Comparison of ENCODE assay signal across 1 cellular context in genomic region chr17:72502940-72503341, GRCh38.
TF ChIP-seq lines count a peak whose summit lies in the region.

No MANE protein-coding gene starts in this region.

TF ChIP-seq in HepG2, 621 proteins besides CTCF, POLR2A, EP300 and RAD21 (continued from another document and continues in another):
- TF ChIP-seq IKZF5 (CRISPR knock-in tag; IDR thresholded peaks at IDR 0.05) (0 out of 2 replicates have a peak, but pooled peaks have one; percentile 5), ZBTB39 (CRISPR knock-in tag; IDR thresholded peaks at IDR 0.05) (0 out of 2 replicates have a peak, but pooled peaks have one; percentile 56), ZKSCAN1 (IDR thresholded peaks at IDR 0.05; ENCODE audit: low read length) (no peak), ZBTB34 (CRISPR knock-in tag; IDR thresholded peaks at IDR 0.05) (0 out of 2 replicates have a peak, but pooled peaks have one; percentile 61), ZNF674 (CRISPR knock-in tag; IDR thresholded peaks at IDR 0.05; ENCODE audit: low read depth) (no peak), KLF11 (CRISPR knock-in tag; IDR thresholded peaks at IDR 0.05) (no peak), DNMT3B (CRISPR knock-in tag; conservative IDR thresholded peaks at IDR 0.05) (0 out of 2 replicates have a peak, but pooled peaks have one; percentile 52), RBFOX2 (IDR thresholded peaks at IDR 0.05; ENCODE audit: low read depth, low read length) (0 out of 2 replicates have a peak, but pooled peaks have one; percentile 4), ZNF607 (CRISPR knock-in tag; IDR thresholded peaks at IDR 0.05; ENCODE audit: borderline replicate concordance) (no peak), ZBTB33 (CRISPR knock-in tag; IDR thresholded peaks at IDR 0.05) (no peak), SNAPC4 (CRISPR knock-in tag; IDR thresholded peaks at IDR 0.05) (0 out of 2 replicates have a peak, but pooled peaks have one; percentile 33), LCORL (IDR thresholded peaks at IDR 0.05) (no peak), LCORL (CRISPR knock-in tag; IDR thresholded peaks at IDR 0.05) (peak; percentile 19; the same call in 1 of the 2 replicates), MIER3 (CRISPR knock-in tag; IDR thresholded peaks at IDR 0.05; ENCODE audit: borderline replicate concordance) (no peak), BCL6 (CRISPR knock-in tag; IDR thresholded peaks at IDR 0.05) (peak; percentile 8; the same call in 1 of the 2 replicates), YEATS2 (CRISPR knock-in tag; IDR thresholded peaks at IDR 0.05; ENCODE audit: borderline replicate concordance) (no peak), ZNF430 (CRISPR knock-in tag; IDR thresholded peaks at IDR 0.05) (0 out of 2 replicates have a peak, but pooled peaks have one; percentile 0), MLLT10 (CRISPR knock-in tag; IDR thresholded peaks at IDR 0.05) (no peak), ZNF101 (CRISPR knock-in tag; IDR thresholded peaks at IDR 0.05; ENCODE audit: borderline replicate concordance, low read depth) (no peak), ZBTB42 (CRISPR knock-in tag; IDR thresholded peaks at IDR 0.05) (no peak), ZNF782 (CRISPR knock-in tag; IDR thresholded peaks at IDR 0.05; ENCODE audit: borderline replicate concordance) (no peak), ZNF781 (CRISPR knock-in tag; IDR thresholded peaks at IDR 0.05; ENCODE audit: borderline replicate concordance, not compliant biosample characterization) (peak; percentile 44), IRF9 (CRISPR knock-in tag; IDR thresholded peaks at IDR 0.05; ENCODE audit: borderline replicate concordance) (0 out of 2 replicates have a peak, but pooled peaks have one; percentile 7), ZNF34 (CRISPR knock-in tag; IDR thresholded peaks at IDR 0.05; ENCODE audit: borderline replicate concordance) (0 out of 2 replicates have a peak, but pooled peaks have one; percentile 10), NR2F6 (IDR thresholded peaks at IDR 0.05) (no peak), NR2F6 (CRISPR knock-in tag; IDR thresholded peaks at IDR 0.05) (no peak), POGK (CRISPR knock-in tag; conservative IDR thresholded peaks at IDR 0.05) (no peak), CEBPG (CRISPR knock-in tag; IDR thresholded peaks at IDR 0.05) (peak; percentile 78), RCOR2 (CRISPR knock-in tag; IDR thresholded peaks at IDR 0.05) (peak; percentile 34; the same call in 1 of the 2 replicates), TRIM24 (CRISPR knock-in tag; IDR thresholded peaks at IDR 0.05) (no peak), IRF2 (CRISPR knock-in tag; IDR thresholded peaks at IDR 0.05) (0 out of 2 replicates have a peak, but pooled peaks have one; percentile 7), HNF1A (IDR thresholded peaks at IDR 0.05; ENCODE audit: low read depth) (peak; percentile 0; the same call in 1 of the 2 replicates), HNF1A (CRISPR knock-in tag; IDR thresholded peaks at IDR 0.05; ENCODE audit: borderline replicate concordance) (no peak; the same call in 1 of the 2 replicates), ZNF124 (CRISPR knock-in tag; IDR thresholded peaks at IDR 0.05) (0 out of 2 replicates have a peak, but pooled peaks have one; percentile 6), CEBPB (IDR thresholded peaks at IDR 0.05; ENCODE audit: borderline replicate concordance, low read depth, low read length) (peak; percentile 69), BRF2 (CRISPR knock-in tag; IDR thresholded peaks at IDR 0.05) (0 out of 2 replicates have a peak, but pooled peaks have one; percentile 9), ZNF20 (CRISPR knock-in tag; IDR thresholded peaks at IDR 0.05) (peak; percentile 53; the same call in 1 of the 2 replicates), FOXM1 (CRISPR knock-in tag; IDR thresholded peaks at IDR 0.05) (no peak), SRSF9 (IDR thresholded peaks at IDR 0.05; ENCODE audit: borderline replicate concordance, insufficient read depth, low read depth, low read length, poor library complexity, severe bottlenecking) (no peak)
